In the genomic region with DNA sequence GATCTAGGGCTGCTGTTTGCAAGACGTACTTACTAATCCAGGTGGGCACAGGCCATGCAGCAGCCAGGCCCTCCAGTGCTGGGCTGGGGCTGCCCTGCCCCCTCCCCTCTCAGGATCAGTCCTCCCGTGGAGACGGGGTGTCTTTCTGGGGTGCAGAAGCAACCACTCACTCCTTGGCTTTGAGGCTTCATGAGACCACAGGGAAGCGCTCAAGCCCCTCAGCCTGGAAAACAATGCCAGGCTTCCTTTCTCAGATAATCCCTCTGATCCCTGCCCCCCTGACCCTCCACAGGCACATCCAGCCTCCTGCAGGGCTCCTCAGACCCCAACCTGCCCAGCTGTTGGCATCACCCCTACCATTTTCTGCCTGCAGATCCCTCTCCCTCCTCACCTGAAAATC, we compare ENCODE assay signal across 12 cellular contexts.
"Had no signal": no experiment of that assay in that cellular context is flagged by ENCODE, and none has a peak within 500 bp of the region (broad histone marks: within the 10 kb centered on the region; RNA-seq: fewer than 3 reads in every experiment).

No MANE protein-coding gene starts in this region.

- H3K4me1 Mint-ChIP-seq: stimulated activated naive CD8-positive, alpha-beta T cell treated with anti-CD3 and anti-CD28 coated beads, Interleukin-15, amount 100 ng/mL, for 72 hours; T-helper 17 cell had no signal

- H3K27ac Mint-ChIP-seq: activated naive CD4-positive, alpha-beta T cell treated with anti-CD3 and anti-CD28 coated beads for 36 hours; effector memory CD8-positive, alpha-beta T cell; stimulated activated naive CD8-positive, alpha-beta T cell treated with anti-CD3 and anti-CD28 coated beads, Interleukin-15, amount 100 ng/mL, for 72 hours; T-helper 17 cell had no signal

- DNase-seq: activated CD4-positive, alpha-beta T cell treated with anti-CD3 and anti-CD28 coated beads, Interleukin-2, amount 50 U/mL, for 1 hour; activated CD4-positive, CD25-positive, alpha-beta regulatory T cell; activated naive CD4-positive, alpha-beta T cell treated with anti-CD3 and anti-CD28 coated beads for 36 hours; central memory CD4-positive, alpha-beta T cell; effector memory CD8-positive, alpha-beta T cell; naive thymus-derived CD8-positive, alpha-beta T cell; stimulated activated CD4-positive, alpha-beta T cell treated with anti-CD3 and anti-CD28 coated beads, Interleukin-15, amount 100 ng/mL, for 24 hours; stimulated activated CD4-positive, alpha-beta T cell treated with anti-CD3 and anti-CD28 coated beads, Interleukin-4, amount 100 ng/mL, for 24 hours; stimulated activated naive CD8-positive, alpha-beta T cell treated with anti-CD3 and anti-CD28 coated beads, Interleukin-15, amount 100 ng/mL, for 72 hours; T-helper 17 cell had no signal

- H3K4me3 Mint-ChIP-seq: activated naive CD4-positive, alpha-beta T cell treated with anti-CD3 and anti-CD28 coated beads for 36 hours; effector memory CD8-positive, alpha-beta T cell; naive thymus-derived CD8-positive, alpha-beta T cell; stimulated activated naive CD8-positive, alpha-beta T cell treated with anti-CD3 and anti-CD28 coated beads, Interleukin-15, amount 100 ng/mL, for 72 hours; T-helper 17 cell had no signal

- H3K36me3 ChIP-seq: ovary, vagina had no signal

- ATAC-seq: effector memory CD8-positive, alpha-beta T cell; naive thymus-derived CD8-positive, alpha-beta T cell; stimulated activated naive CD8-positive, alpha-beta T cell treated with anti-CD3 and anti-CD28 coated beads, Interleukin-15, amount 100 ng/mL, for 72 hours; T-helper 17 cell had no signal

- H3K9me3 ChIP-seq: ovary, vagina had no signal

- H3K4me3 ChIP-seq: ovary, vagina had no signal

- H3K27ac ChIP-seq: ovary, vagina had no signal

- H3K9me3 Mint-ChIP-seq: effector memory CD8-positive, alpha-beta T cell had no signal

- H3K27me3 ChIP-seq: ovary, vagina had no signal
